Comparison of ENCODE assay signal across 15 cellular contexts in genomic region chr3:52971895-52972294, GRCh38.
A peak's percentile ranks its signal among the peaks of the same experiment; 100 is the strongest.
DNase-seq lines count a peak whose midpoint lies in the region; ATAC-seq and TF ChIP-seq lines count a peak whose summit lies in the region.
"Had no signal": no experiment of that assay in that cellular context is flagged by ENCODE, and none has a peak within 500 bp of the region (broad histone marks: within the 10 kb centered on the region; RNA-seq: fewer than 3 reads in every experiment).

No MANE protein-coding gene starts in this region.

- H3K27ac ChIP-seq in CD4-positive, CD25-positive, alpha-beta regulatory T cell (ENCODE audit: insufficient read depth, low read length, poor library complexity, severe bottlenecking): no peak overlapping the region
- peak overlapping the region; percentile 80 for H3K27ac ChIP-seq in psoas muscle
- H3K27ac ChIP-seq: C4-2B, HL-60 had no signal

- no peaks in the 10 kb centered on the region for H3K9me3 Mint-ChIP-seq in T-helper 2 cell treated with Interferon-gamma antibody and Interleukin-4, amounts not matched to agents 5 μg/mL and 100 μg/mL, for 36 hours
- H3K9me3 Mint-ChIP-seq in CD4-positive, CD25-positive, alpha-beta regulatory T cell: no peaks in the 10 kb centered on the region
- H3K9me3 Mint-ChIP-seq: CD8-positive, alpha-beta memory T cell had no signal

- no peak for ATAC-seq in CD4-positive, CD25-positive, alpha-beta regulatory T cell (ENCODE audit: low read depth in 2 of 2)
- ATAC-seq in psoas muscle (peak in 3 of 4 donors; percentile 32 to 77 (median 62)), GM21786 (IDR thresholded peaks at IDR 0.05; ENCODE audit: unreplicated experiment) (no peak), GM19455 (IDR thresholded peaks at IDR 0.05; ENCODE audit: unreplicated experiment) (no peak)
- ATAC-seq: HCT116 had no signal

- H3K4me3 Mint-ChIP-seq in T-helper 2 cell treated with Interferon-gamma antibody and Interleukin-4, amounts not matched to agents 5 μg/mL and 100 μg/mL, for 36 hours: no peak overlapping the region
- H3K4me3 Mint-ChIP-seq in CD4-positive, CD25-positive, alpha-beta regulatory T cell: no peak overlapping the region
- H3K4me3 Mint-ChIP-seq: CD8-positive, alpha-beta memory T cell had no signal

- 30 to 57% (median 41%) methylated on average over 3 of the region's 3 CpGs for WGBS in psoas muscle, 3 donors

- no peaks in the 10 kb centered on the region for H3K27me3 Mint-ChIP-seq in T-helper 2 cell treated with Interferon-gamma antibody and Interleukin-4, amounts not matched to agents 5 μg/mL and 100 μg/mL, for 36 hours (ENCODE audit: low read depth)
- no peaks in the 10 kb centered on the region for H3K27me3 Mint-ChIP-seq in CD4-positive, CD25-positive, alpha-beta regulatory T cell
- H3K27me3 Mint-ChIP-seq: CD8-positive, alpha-beta memory T cell had no signal

- H3K27me3 ChIP-seq in CD4-positive, CD25-positive, alpha-beta regulatory T cell (ENCODE audit: control insufficient read depth, insufficient read depth, low read length): no peaks in the 10 kb centered on the region
- H3K27me3 ChIP-seq in psoas muscle (ENCODE audit: insufficient read depth in 3 of 3, low read length in 2 of 3): no peaks in the 10 kb centered on the region
- H3K27me3 ChIP-seq: BE2C had no signal

- peaks cover 10% of the 10 kb centered on the region for H3K36me3 ChIP-seq in CD4-positive, CD25-positive, alpha-beta regulatory T cell (ENCODE audit: control insufficient read depth, insufficient read depth, low read length)
- peaks cover 0 to 8% of the 10 kb centered on the region in 2 donors for H3K36me3 ChIP-seq in psoas muscle (ENCODE audit: insufficient read depth in 1 of 2, low read depth in 1 of 2)
- H3K36me3 ChIP-seq: BE2C had no signal

- H3K27ac Mint-ChIP-seq in T-helper 2 cell treated with Interferon-gamma antibody and Interleukin-4, amounts not matched to agents 5 μg/mL and 100 μg/mL, for 36 hours: peak overlapping the region; percentile 9
- H3K27ac Mint-ChIP-seq in CD4-positive, CD25-positive, alpha-beta regulatory T cell: peak overlapping the region in 2 of 3 donors; percentile 27 to 42

- H3K4me3 ChIP-seq in CD4-positive, CD25-positive, alpha-beta regulatory T cell (ENCODE audit: low read depth, low read length): no peak overlapping the region
- H3K4me3 ChIP-seq in psoas muscle: no peak overlapping the region

- peaks cover 7% of the 10 kb centered on the region for H3K36me3 Mint-ChIP-seq in T-helper 2 cell treated with Interferon-gamma antibody and Interleukin-4, amounts not matched to agents 5 μg/mL and 100 μg/mL, for 36 hours (ENCODE audit: low read depth)
- peaks cover 13% of the 10 kb centered on the region for H3K36me3 Mint-ChIP-seq in CD4-positive, CD25-positive, alpha-beta regulatory T cell

- intact Hi-C loops in psoas muscle (cut with DNase I): no loop called here

- no peak for DNase-seq in T-helper 2 cell treated with Interferon-gamma antibody and Interleukin-4, amounts not matched to agents 5 μg/mL and 100 μg/mL, for 36 hours (ENCODE audit: low spot score)
- DNase-seq in T-helper 2 cell (no peak), NCI-H82 treated with DMSO at 0.1 percent for 48 hours (lab: John Stamatoyannopoulos, UW; ENCODE audit: unreplicated experiment) (peak; percentile 55), psoas muscle (no peak)
- DNase-seq in CD4-positive, CD25-positive, alpha-beta regulatory T cell: no peak
- DNase-seq: 8988T; BE2C; Caco-2; CD8-positive, alpha-beta memory T cell; GDM1 had no signal

- peaks cover 6% of the 10 kb centered on the region for H3K4me1 Mint-ChIP-seq in T-helper 2 cell treated with Interferon-gamma antibody and Interleukin-4, amounts not matched to agents 5 μg/mL and 100 μg/mL, for 36 hours (ENCODE audit: low read depth)
- H3K4me1 Mint-ChIP-seq in CD4-positive, CD25-positive, alpha-beta regulatory T cell: peaks cover 5 to 19% (median 16%) of the 10 kb centered on the region in 4 donors

- H3K9me3 ChIP-seq in CD4-positive, CD25-positive, alpha-beta regulatory T cell (ENCODE audit: control insufficient read depth in 2 of 2, low read length in 2 of 2): no peaks in the 10 kb centered on the region
- H3K9me3 ChIP-seq in psoas muscle: no peaks in the 10 kb centered on the region
- H3K9me3 ChIP-seq: BE2C, Caco-2 had no signal

- H3K4me1 ChIP-seq in CD4-positive, CD25-positive, alpha-beta regulatory T cell (ENCODE audit: control insufficient read depth, insufficient read depth, low read length, poor library complexity, severe bottlenecking): no peaks in the 10 kb centered on the region
- H3K4me1 ChIP-seq in psoas muscle: peaks cover 14% of the 10 kb centered on the region
- H3K4me1 ChIP-seq: BE2C had no signal

- TF ChIP-seq CTCF in psoas muscle (IDR thresholded peaks at IDR 0.05): no peak

Comparison
In these comparisons a context has a peak if more than half of its experiments do, and no peak if none do; other contexts are left out.
1. ATAC-seq: peak in psoas muscle (3 of 4); none in CD4-positive, CD25-positive, alpha-beta regulatory T cell (0 of 2), GM21786 (single experiment) and GM19455 (single experiment).